In genomic region chr1:161494069-161494735, GRCh38 we compare ENCODE assay signal across 1 cellular context.
A peak's percentile ranks its signal among the peaks of the same experiment; 100 is the strongest.
TF ChIP-seq lines count a peak whose summit lies in the region.

No MANE protein-coding gene starts in this region.

TF ChIP-seq in GM12878, 131 proteins besides CTCF, POLR2A, EP300 and RAD21:
- TF ChIP-seq PAX5 (IDR thresholded peaks at IDR 0.05; ENCODE audit: borderline replicate concordance, low read depth, low read length) (no peak), RAD51 (IDR thresholded peaks at IDR 0.05) (no peak), MXI1 (IDR thresholded peaks at IDR 0.05; ENCODE audit: low read depth, low read length) (no peak), BHLHE40 (IDR thresholded peaks at IDR 0.05; ENCODE audit: borderline replicate concordance in 1 of 2, low read depth in 2 of 2, low read length in 1 of 2) (no peak), ZBED1 (IDR thresholded peaks at IDR 0.05; ENCODE audit: borderline replicate concordance) (no peak), RUNX3 (IDR thresholded peaks at IDR 0.05; ENCODE audit: low read length) (peak; percentile 53; the same call in 1 of the 2 replicates), HCFC1 (IDR thresholded peaks at IDR 0.05; ENCODE audit: low read length) (no peak), YY1 (IDR thresholded peaks at IDR 0.05; ENCODE audit: low read depth, low read length) (no peak), CEBPZ (IDR thresholded peaks at IDR 0.05; ENCODE audit: low read depth, low read length) (no peak), HSF1 (IDR thresholded peaks at IDR 0.05; ENCODE audit: low read depth, low read length) (no peak), ATF2 (IDR thresholded peaks at IDR 0.05; ENCODE audit: low read length) (0 out of 2 replicates have a peak, but pooled peaks have one; percentile 14), JUNB (IDR thresholded peaks at IDR 0.05) (0 out of 2 replicates have a peak, but pooled peaks have one; percentile 13), ZNF384 (IDR thresholded peaks at IDR 0.05; ENCODE audit: borderline replicate concordance, low read depth, low read length) (no peak), BMI1 (IDR thresholded peaks at IDR 0.05; ENCODE audit: borderline replicate concordance) (no peak), KAT2A (conservative IDR thresholded peaks at IDR 0.05; ENCODE audit: control insufficient read depth, low read depth, low read length) (no peak)
